In the genomic region with DNA sequence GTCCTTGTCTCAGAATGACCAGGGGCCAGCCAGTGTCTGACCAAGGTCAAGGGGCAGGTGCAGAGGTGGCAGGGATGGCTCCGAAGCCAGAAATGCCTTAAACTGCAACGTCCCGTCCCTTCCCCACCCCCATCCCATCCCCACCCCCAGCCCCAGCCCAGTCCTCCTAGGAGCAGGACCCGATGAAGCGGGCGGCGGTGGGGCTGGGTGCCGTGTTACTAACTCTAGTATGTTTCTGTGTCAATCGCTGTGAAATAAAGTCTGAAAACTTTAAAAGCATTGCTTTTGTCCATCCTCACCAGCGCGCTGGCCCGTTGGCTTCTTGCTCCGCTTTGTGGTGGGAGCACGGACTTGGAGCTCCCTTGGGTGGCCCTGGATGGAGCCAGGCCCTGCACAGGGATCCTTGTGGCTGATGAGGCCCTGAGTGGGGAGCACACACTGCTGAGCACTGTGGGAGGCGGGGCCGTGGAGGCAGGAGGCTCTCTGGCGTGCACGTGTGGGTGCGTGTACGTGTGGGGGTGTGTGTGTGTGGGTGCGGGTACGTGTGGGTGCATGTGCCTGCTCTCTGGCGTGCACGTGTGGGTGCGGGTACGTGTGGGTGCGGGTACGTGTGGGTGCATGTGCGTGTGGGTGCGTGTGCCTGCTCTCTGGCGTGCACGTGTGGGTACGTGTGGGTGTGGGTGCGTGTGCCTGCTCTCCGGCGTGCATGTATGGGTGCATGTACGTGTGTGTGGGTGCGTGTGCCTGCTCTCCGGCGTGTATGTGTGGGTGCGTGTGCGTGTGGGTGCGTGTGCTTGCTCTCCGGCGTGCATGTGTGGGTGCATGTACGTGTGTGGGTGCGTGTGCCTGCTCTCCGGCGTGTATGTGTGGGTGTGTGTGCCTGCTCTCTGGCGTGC, we compare ENCODE assay signal across 18 cellular contexts. TPM values are rescaled to one million over a fixed set of nuclear protein-coding genes. Genes with fewer than 3 reads are reported as not detected.
"Had no signal": no experiment of that assay in that cellular context is flagged by ENCODE, and none has a peak within 500 bp of the region (broad histone marks: within the 10 kb centered on the region; RNA-seq: fewer than 3 reads in every experiment).

No MANE protein-coding gene starts in this region.

- DNase-seq: activated CD4-positive, alpha-beta memory T cell treated with anti-CD3 and anti-CD28 coated beads, Interleukin-2, amount 10 ng/mL, durations not matched to agents 7 days and 5 days; activated CD4-positive, alpha-beta T cell treated with anti-CD3 and anti-CD28 coated beads for 48 hours; activated CD4-positive, CD25-positive, alpha-beta regulatory T cell; activated CD8-positive, alpha-beta memory T cell treated with anti-CD3 and anti-CD28 coated beads, Interleukin-2, amount 10 ng/mL, durations not matched to agents 7 days and 5 days; anterior cingulate cortex; brain microvascular endothelial cell; foreskin melanocyte; lower lobe of right lung; natural killer cell; stimulated activated CD4-positive, alpha-beta T cell treated with anti-CD3 and anti-CD28 coated beads, Interleukin-1b, Interleukin-23, amount 100 ng/mL, for 48 hours; stimulated activated CD8-positive, alpha-beta memory T cell treated with anti-CD3 and anti-CD28 coated beads, Interleukin-4, amount 100 ng/mL, for 48 hours; stimulated activated naive CD4-positive, alpha-beta T cell; T-helper 1 cell; T-helper 9 cell had no signal

- H3K9me3 ChIP-seq: lower lobe of right lung had no signal

- FAIRE-seq: keratinocyte had no signal

- H3K27ac Mint-ChIP-seq: activated CD4-positive, alpha-beta memory T cell treated with anti-CD3 and anti-CD28 coated beads, Interleukin-2, amount 10 ng/mL, durations not matched to agents 7 days and 5 days; activated CD8-positive, alpha-beta memory T cell treated with anti-CD3 and anti-CD28 coated beads, Interleukin-2, amount 10 ng/mL, durations not matched to agents 7 days and 5 days; natural killer cell had no signal

- H3K9me3 Mint-ChIP-seq: natural killer cell had no signal

- H3K27ac ChIP-seq: brain microvascular endothelial cell, coronary artery, lower lobe of right lung had no signal

- H3K36me3 Mint-ChIP-seq: natural killer cell had no signal

- ATAC-seq: activated CD8-positive, alpha-beta memory T cell treated with anti-CD3 and anti-CD28 coated beads, Interleukin-2, amount 10 ng/mL, durations not matched to agents 7 days and 5 days; lower lobe of right lung; natural killer cell had no signal

- H3K4me3 ChIP-seq: coronary artery, lower lobe of right lung had no signal

- H3K27me3 ChIP-seq: brain microvascular endothelial cell had no signal

- H3K4me3 Mint-ChIP-seq: activated CD4-positive, alpha-beta memory T cell treated with anti-CD3 and anti-CD28 coated beads, Interleukin-2, amount 10 ng/mL, durations not matched to agents 7 days and 5 days; activated CD8-positive, alpha-beta memory T cell treated with anti-CD3 and anti-CD28 coated beads, Interleukin-2, amount 10 ng/mL, durations not matched to agents 7 days and 5 days; natural killer cell had no signal

RNA-seq across cellular contexts. Expression of a gene that starts 18.0 kb away (rescaled TPM):
- total RNA-seq: activated CD4-positive, alpha-beta memory T cell treated with anti-CD3 and anti-CD28 coated beads, Interleukin-2, amount 10 ng/mL, durations not matched to agents 7 days and 5 days; activated CD8-positive, alpha-beta memory T cell treated with anti-CD3 and anti-CD28 coated beads, Interleukin-2, amount 10 ng/mL, durations not matched to agents 7 days and 5 days; fibroblast of lung; natural killer cell; renal cortical epithelial cell had no signal
- polyA plus RNA-seq: fibroblast of lung had no signal
